ENCODE assay signal across 9 cellular contexts in genomic region chr20:1600736-1601135, GRCh38. TPM values are rescaled to one million over a fixed set of nuclear protein-coding genes. Genes with fewer than 3 reads are reported as not detected.
"Had no signal": no experiment of that assay in that cellular context is flagged by ENCODE, and none has a peak within 500 bp of the region (broad histone marks: within the 10 kb centered on the region; RNA-seq: fewer than 3 reads in every experiment).

No MANE protein-coding gene starts in this region.

- DNase-seq: GM23248, GOT3, H9, HCEC 1CT, KBM-7 had no signal

- H3K4me3 ChIP-seq: GM23248 had no signal

- ATAC-seq: HepG2 had no signal

- H3K9me3 Mint-ChIP-seq: H9, IgD-negative memory B cell had no signal

- H3K4me3 Mint-ChIP-seq: H9, IgD-negative memory B cell had no signal

- H3K36me3 Mint-ChIP-seq: IgD-negative memory B cell had no signal

- H3K4me1 Mint-ChIP-seq: H9, IgD-negative memory B cell had no signal

- H3K27ac Mint-ChIP-seq: H9, IgD-negative memory B cell had no signal

- FAIRE-seq: H54, HepG2 had no signal

RNA-seq across cellular contexts. Expression of gene SIRPD, which starts 43.2 kb away (rescaled TPM):
- total RNA-seq: GM23248, H9, HepG2, HT1080 had no signal

RNA-seq across cellular contexts. Expression of gene SIRPG, which starts 56.8 kb away (rescaled TPM):
- total RNA-seq: GM23248, H9, HepG2, HT1080 had no signal
